8 cellular contexts compared by ENCODE assay signal in the genomic region with DNA sequence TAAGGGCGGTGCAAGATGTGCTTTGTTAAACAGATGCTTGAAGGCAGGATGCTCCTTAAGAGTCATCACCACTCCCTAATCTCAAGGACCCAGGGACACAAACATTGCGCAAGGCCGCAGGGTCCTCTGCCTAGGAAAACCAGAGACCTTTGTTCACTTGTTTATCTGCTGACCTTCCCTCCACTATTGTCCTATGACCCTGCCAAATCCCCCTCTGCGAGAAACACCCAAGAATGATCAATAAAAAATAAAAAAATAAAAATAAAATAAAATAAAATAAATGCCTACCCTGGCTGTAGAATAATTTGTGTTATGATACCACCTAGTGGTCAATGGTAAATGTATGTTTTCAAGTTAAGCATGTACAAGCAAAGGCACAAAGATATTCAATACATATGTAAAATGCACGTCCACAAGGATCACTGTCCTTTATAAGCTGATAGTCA. TPM values are rescaled to one million over a fixed set of nuclear protein-coding genes. Genes with fewer than 3 reads are reported as not detected.
A peak's percentile ranks its signal among the peaks of the same experiment; 100 is the strongest.
DNase-seq lines count a peak whose midpoint lies in the region; ATAC-seq and TF ChIP-seq lines count a peak whose summit lies in the region.
"Not testable (repeated sequence)": the region's sequence is repeated elsewhere in the genome, so short reads cannot be mapped to it uniquely, and the experiment has no call there.

No MANE protein-coding gene starts in this region.

- not testable (repeated sequence) for H3K27ac Mint-ChIP-seq in naive B cell

- WGBS in heart left ventricle, 4 donors = 51 to 56% (median 54%) methylated on average over 5 of the region's 5 CpGs
- WGBS in transverse colon (ENCODE audit: low coverage in 1 of 2), 2 donors = 10 to 38% methylated on average over 2 to 5 of the region's 5 CpGs

- TF ChIP-seq EP300 in transverse colon (IDR thresholded peaks at IDR 0.05; ENCODE audit: low read depth) = not testable (repeated sequence)

- H3K27me3 ChIP-seq in heart left ventricle, transverse colon: not testable (repeated sequence)

- H3K36me3 ChIP-seq in heart left ventricle, transverse colon: not testable (repeated sequence)

- not testable (repeated sequence) for TF ChIP-seq CTCF in HFF-Myc (IDR thresholded peaks at IDR 0.05; ENCODE audit: low read depth, low read length, missing control alignments)
- TF ChIP-seq CTCF in heart left ventricle (IDR thresholded peaks at IDR 0.05) (peak; percentile 49 to 73 (median 62)), transverse colon (IDR thresholded peaks at IDR 0.05) (peak; percentile 50 to 78 (median 61))

- H3K4me3 Mint-ChIP-seq in naive B cell = not testable (repeated sequence)

- intact Hi-C loops in heart left ventricle (cut with DNase I) (loop anchor here in 8 of 10 donors (1.0 to 10.0 kb wide), 4 partner anchors 154 to 290 kb away; no protein-coding TSS in a partner anchor), transverse colon (cut with DNase I; ENCODE audit: low total_unique reads) (loop anchor here (5.0 kb wide), 1 partner anchor 157 kb away; no protein-coding TSS in a partner anchor)

- peak; percentile 53 for DNase-seq in DMS 273 (lab: John Stamatoyannopoulos, UW; ENCODE audit: unreplicated experiment)
- peak; percentile 22 for DNase-seq in HFF-Myc (ENCODE audit: extremely low read depth, low read depth)
- peak; percentile 26 for DNase-seq in NCI-H2171 treated with DMSO at 0.1 percent for 48 hours (lab: John Stamatoyannopoulos, UW)
- DNase-seq in SKM-1 (lab: John Stamatoyannopoulos, UW; ENCODE audit: unreplicated experiment) = peak; percentile 31
- DNase-seq in central memory CD4-positive, alpha-beta T cell = peak; percentile 32
- peak in 1 of 5 donors; percentile 46 for DNase-seq in heart left ventricle
- DNase-seq in naive B cell = peak; percentile 35
- DNase-seq in transverse colon = not testable (repeated sequence)

- not testable (repeated sequence) for H3K36me3 Mint-ChIP-seq in naive B cell

- H3K4me1 Mint-ChIP-seq in naive B cell = not testable (repeated sequence)

- H3K9me3 Mint-ChIP-seq in naive B cell = not testable (repeated sequence)

- not testable (repeated sequence) for H3K4me3 ChIP-seq in HFF-Myc (replicated peaks; ENCODE audit: low read depth, low read length); heart left ventricle; transverse colon

- not testable (repeated sequence) for H3K27ac ChIP-seq in heart left ventricle, transverse colon

- H3K27me3 Mint-ChIP-seq in naive B cell = peaks cover 4 to 17% (median 7%) of the 10 kb centered on the region in 3 donors

- not testable (repeated sequence) for H3K9me3 ChIP-seq in heart left ventricle, transverse colon

- H3K4me1 ChIP-seq in heart left ventricle, transverse colon: not testable (repeated sequence)

- not testable (repeated sequence) for TF ChIP-seq POLR2A in heart left ventricle (IDR thresholded peaks at IDR 0.05); transverse colon (IDR thresholded peaks at IDR 0.05)

- in situ Hi-C loops in transverse colon (cut with MboI; ENCODE audit: low pct_ligation_motif_present in 1 of 4, low pct_unique_long_range_greater_than_20kb in 1 of 4, low sequenced_read_pairs in 3 of 4) = loop anchor here in 3 of 4 donors (5.0 to 25.0 kb wide), 6 partner anchors 152 to 477 kb away; a partner anchor contains a TSS

- peak in 2 of 4 donors; percentile 62 to 67 for ATAC-seq in heart left ventricle
- peak; percentile 47 to 60 for ATAC-seq in naive B cell (ENCODE audit: low read depth in 2 of 2)

RNA-seq across cellular contexts. Expression of a gene that starts 20.3 kb away (rescaled TPM):
- total RNA-seq in heart left ventricle (10 to 100 TPM; 10.5 to 23.3 (median 16.1) TPM), transverse colon (10 to 100 TPM; 13.8 to 34.6 (median 25.2) TPM)
- polyA plus RNA-seq in heart left ventricle (10 to 100 TPM in 1 of 2 donors, 1 to 10 TPM in 1; 6.3 to 15.9 TPM), naive B cell (ENCODE audit: low read depth in 6 of 6) (10 to 100 TPM; 25.9 to 40.6 (median 31.9) TPM)
